In the genomic region with DNA sequence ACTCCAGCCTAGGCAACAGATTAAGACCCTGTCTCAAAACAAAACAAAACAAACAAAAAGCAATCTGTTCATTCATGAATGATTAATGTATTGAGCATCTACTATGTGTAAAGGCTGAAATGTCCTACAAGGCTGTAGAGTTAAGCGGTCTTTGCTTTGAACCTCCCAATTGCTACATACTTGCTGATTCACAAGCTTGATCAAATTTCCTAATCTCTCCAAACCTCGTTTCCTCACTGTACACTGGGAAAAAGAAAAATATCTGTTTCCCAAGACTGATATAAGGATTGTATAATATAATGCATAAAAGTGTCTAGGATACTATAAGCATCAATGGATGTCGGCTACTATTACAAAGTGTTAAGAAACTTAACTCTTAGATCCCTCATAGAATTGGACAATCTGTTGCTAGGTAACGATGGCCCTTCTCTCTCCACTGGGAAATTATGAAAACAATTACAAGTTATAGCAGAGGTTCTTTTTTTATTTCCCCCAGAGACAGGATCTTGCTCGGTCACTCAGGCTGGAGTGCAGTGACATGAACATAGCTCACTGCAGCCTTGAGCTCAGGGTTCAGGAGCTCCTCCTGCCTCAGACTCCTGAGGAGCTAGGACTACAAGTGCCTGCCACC, we compare ENCODE assay signal across 1 cellular context.
TF ChIP-seq lines count a peak whose summit lies in the region.

No MANE protein-coding gene starts in this region.

TF ChIP-seq in IMR-90, 13 proteins besides CTCF, POLR2A, EP300 and RAD21:
- TF ChIP-seq CEBPB (IDR thresholded peaks at IDR 0.05; ENCODE audit: low read depth, low read length) (peak; percentile 85), RCOR1 (IDR thresholded peaks at IDR 0.05; ENCODE audit: insufficient replicate concordance, low read length) (no peak)
- TF ChIP-seq, protein P1, sequence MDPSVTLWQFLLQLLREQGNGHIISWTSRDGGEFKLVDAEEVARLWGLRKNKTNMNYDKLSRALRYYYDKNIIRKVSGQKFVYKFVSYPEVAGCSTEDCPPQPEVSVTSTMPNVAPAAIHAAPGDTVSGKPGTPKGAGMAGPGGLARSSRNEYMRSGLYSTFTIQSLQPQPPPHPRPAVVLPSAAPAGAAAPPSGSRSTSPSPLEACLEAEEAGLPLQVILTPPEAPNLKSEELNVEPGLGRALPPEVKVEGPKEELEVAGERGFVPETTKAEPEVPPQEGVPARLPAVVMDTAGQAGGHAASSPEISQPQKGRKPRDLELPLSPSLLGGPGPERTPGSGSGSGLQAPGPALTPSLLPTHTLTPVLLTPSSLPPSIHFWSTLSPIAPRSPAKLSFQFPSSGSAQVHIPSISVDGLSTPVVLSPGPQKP (IDR thresholded peaks at IDR 0.05; ENCODE audit: borderline replicate concordance, low read depth, low read length) = no peak
- TF ChIP-seq, protein P2, sequence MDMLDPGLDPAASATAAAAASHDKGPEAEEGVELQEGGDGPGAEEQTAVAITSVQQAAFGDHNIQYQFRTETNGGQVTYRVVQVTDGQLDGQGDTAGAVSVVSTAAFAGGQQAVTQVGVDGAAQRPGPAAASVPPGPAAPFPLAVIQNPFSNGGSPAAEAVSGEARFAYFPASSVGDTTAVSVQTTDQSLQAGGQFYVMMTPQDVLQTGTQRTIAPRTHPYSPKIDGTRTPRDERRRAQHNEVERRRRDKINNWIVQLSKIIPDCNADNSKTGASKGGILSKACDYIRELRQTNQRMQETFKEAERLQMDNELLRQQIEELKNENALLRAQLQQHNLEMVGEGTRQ (IDR thresholded peaks at IDR 0.05; ENCODE audit: low read depth, low read length) = no peak
